ENCODE assay signal across 9 cellular contexts in the genomic region with DNA sequence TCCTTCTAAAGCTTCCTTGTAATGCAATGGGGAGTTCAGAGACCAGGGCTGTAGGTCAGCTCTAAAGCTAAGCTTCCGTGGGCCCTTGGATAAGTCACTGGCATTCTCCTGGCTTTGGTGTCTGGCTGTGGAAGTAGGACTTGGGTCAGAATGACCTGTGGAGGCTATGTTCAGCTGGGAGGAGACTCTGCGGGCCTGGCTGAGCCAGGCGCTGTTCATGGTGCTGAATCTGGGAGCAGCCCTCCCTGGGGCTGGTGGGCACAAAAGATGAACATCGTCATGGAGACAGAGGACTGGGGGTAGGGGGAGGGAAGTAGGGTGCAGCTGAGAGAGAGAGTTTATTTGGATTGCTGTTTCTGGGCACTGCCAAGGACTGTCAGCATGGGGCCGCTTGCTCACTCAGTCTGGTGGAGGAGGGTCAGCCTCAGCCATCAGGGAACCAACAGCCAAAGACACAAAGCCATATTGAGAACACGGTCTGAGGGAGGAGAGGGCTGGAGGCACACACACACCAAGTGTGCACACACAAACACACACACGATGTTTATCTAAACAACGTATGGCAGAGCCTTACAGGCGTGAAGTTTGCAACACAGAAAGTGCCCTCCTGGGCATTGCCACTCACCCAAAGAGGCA.
DNase-seq lines count a peak whose midpoint lies in the region; ATAC-seq, FAIRE-seq and TF ChIP-seq lines count a peak whose summit lies in the region.
"Had no signal": no experiment of that assay in that cellular context is flagged by ENCODE, and none has a peak within 500 bp of the region (broad histone marks: within the 10 kb centered on the region; RNA-seq: fewer than 3 reads in every experiment).

No MANE protein-coding gene starts in this region.

- H3K27me3 Mint-ChIP-seq in CD4-positive, alpha-beta T cell: peaks cover 13% of the 10 kb centered on the region

- ATAC-seq in GM12878 (peak; percentile 42; the same call in 2 of the 3 replicates), GM19328 (IDR thresholded peaks at IDR 0.05; ENCODE audit: unreplicated experiment) (no peak), GM18867 (IDR thresholded peaks at IDR 0.05; ENCODE audit: unreplicated experiment) (no peak)
- no peak for ATAC-seq in CD4-positive, alpha-beta T cell (ENCODE audit: poor library complexity)

- in situ Hi-C loops in GM12878 (cut with MboI): no loop called here

- CTCF ChIA-PET in GM12878 (lab: Yijun Ruan, JAX): no interaction called here
- CTCF ChIA-PET in CD4-positive, alpha-beta T cell (lab: Charles Lee): no interaction called here

- no peaks in the 10 kb centered on the region for H3K4me1 Mint-ChIP-seq in CD4-positive, alpha-beta T cell (ENCODE audit: low read depth)
- H3K4me1 Mint-ChIP-seq: IgD-negative memory B cell had no signal

- no peak for TF ChIP-seq RAD21 in GM12878 (IDR thresholded peaks at IDR 0.05; ENCODE audit: insufficient read depth, low read depth, low read length)

- H3K4me2 ChIP-seq in GM12878 (ENCODE audit: control insufficient read depth, insufficient read depth): no peak overlapping the region

- H3K27me3 ChIP-seq in GM12878 (replicated peaks in 1 of 2; ENCODE audit: control insufficient read depth in 2 of 2, insufficient read depth in 2 of 2, low read length in 1 of 2): no peaks in the 10 kb centered on the region; a peak in 1 of 4 replicates
- no peaks in the 10 kb centered on the region for H3K27me3 ChIP-seq in CD4-positive, alpha-beta T cell (ENCODE audit: control insufficient read depth, insufficient read depth, low read length)

- TF ChIP-seq EP300 in GM12878 (IDR thresholded peaks at IDR 0.05; ENCODE audit: borderline replicate concordance in 1 of 2, control insufficient read depth in 1 of 2, low read depth in 2 of 2, low read length in 2 of 2): no peak

- no peak for TF ChIP-seq CTCF in GM12878 (IDR thresholded peaks at IDR 0.05 in 2 of 3, conservative IDR thresholded peaks at IDR 0.05 in 1 of 3; ENCODE audit: control insufficient read depth in 2 of 3, extremely low read depth in 1 of 3, insufficient read depth in 1 of 3, low read depth in 3 of 3, low read length in 3 of 3)
- TF ChIP-seq CTCF in CD4-positive, alpha-beta T cell (IDR thresholded peaks at IDR 0.05): no peak

- intact Hi-C loops in GM12878 (cut with micrococcal nuclease; ENCODE audit: unreplicated experiment): no loop called here
- intact Hi-C loops in CD4-positive, alpha-beta T cell (cut with DNase I, micrococcal nuclease): no loop called here

- WGBS in GM12878 (ENCODE audit: insufficient coverage, insufficient replicate concordance, low lambda C conversion rate, missing lambda C conversion rate): 19% methylated on average over 9 of the region's 9 CpGs

- TF ChIP-seq POLR2A in GM12878 (IDR thresholded peaks at IDR 0.05; ENCODE audit: low read depth, low read length): no peak

- no peaks in the 10 kb centered on the region for H3K79me2 ChIP-seq in GM12878 (ENCODE audit: control insufficient read depth, insufficient read depth, low read length)

- DNase-seq in ELF-1 (ENCODE audit: low read depth, low spot score) (peak; percentile 76), HuH-7.5 (ENCODE audit: low spot score) (peak; percentile 77), GM12878 (ENCODE audit: low read depth, low spot score) (no peak), lung microvascular endothelial cell (ENCODE audit: low read depth in 2 of 2) (peak; percentile 18 to 42), 8988T (no peak)
- DNase-seq in CD4-positive, alpha-beta T cell: no peak

- H3K27ac ChIP-seq in GM12878 (ENCODE audit: control insufficient read depth, insufficient read depth): no peak overlapping the region
- H3K27ac ChIP-seq in CD4-positive, alpha-beta T cell (ENCODE audit: low read depth, low read length): no peak overlapping the region

- no peak overlapping the region for H3K4me3 ChIP-seq in GM12878

- no peak overlapping the region for H3K4me3 Mint-ChIP-seq in CD4-positive, alpha-beta T cell
- H3K4me3 Mint-ChIP-seq: IgD-negative memory B cell had no signal

- FAIRE-seq in GM12878 (lab: Jason Lieb, UNC): no peak

- no TSS peak for BruUV-seq in GM12878 (replicated peaks; lab: Mats Ljungman, UMichigan)

- no peaks in the 10 kb centered on the region for H3K4me1 ChIP-seq in GM12878 (ENCODE audit: control insufficient read depth, insufficient read depth, low read length)

- no peak overlapping the region for H3K27ac Mint-ChIP-seq in CD4-positive, alpha-beta T cell

- no peaks in the 10 kb centered on the region for H3K9me3 ChIP-seq in GM12878 (replicated peaks; ENCODE audit: control insufficient read depth, insufficient read depth, low read length)
- H3K9me3 ChIP-seq in CD4-positive, alpha-beta T cell (ENCODE audit: control insufficient read depth, low read length): no peaks in the 10 kb centered on the region

- H3K9me3 Mint-ChIP-seq in CD4-positive, alpha-beta T cell: no peaks in the 10 kb centered on the region
- H3K9me3 Mint-ChIP-seq: IgD-negative memory B cell had no signal

- H3K36me3 ChIP-seq in GM12878 (ENCODE audit: control insufficient read depth in 2 of 2, insufficient read depth in 2 of 2, low read length in 1 of 2): no peaks in the 10 kb centered on the region

- SMC1A ChIA-PET in GM12878 (lab: Charles Lee; ENCODE audit: uncharacterized antibody, unreplicated experiment): interaction anchor here (0.6 kb wide), 1 partner anchor 118 kb away, joined by 3 read pairs; no protein-coding TSS in a partner anchor

- RAD21 ChIA-PET in GM12878 (lab: Charles Lee; ENCODE audit: unreplicated experiment): no interaction called here

- POLR2A ChIA-PET in GM12878 (lab: Charles Lee): no interaction called here
- POLR2A ChIA-PET in CD4-positive, alpha-beta T cell (lab: Charles Lee): no interaction called here

- no peak overlapping the region for H3K9ac ChIP-seq in GM12878 (ENCODE audit: control insufficient read depth, insufficient read depth, low read length)

- no peak overlapping the region for H2AFZ ChIP-seq in GM12878 (ENCODE audit: control insufficient read depth, low read depth, low read length)

- H3K36me3 Mint-ChIP-seq in CD4-positive, alpha-beta T cell (ENCODE audit: low read depth): no peaks in the 10 kb centered on the region
- H3K36me3 Mint-ChIP-seq: IgD-negative memory B cell had no signal

- no peaks in the 10 kb centered on the region for H4K20me1 ChIP-seq in GM12878 (ENCODE audit: control insufficient read depth, insufficient read depth)

TF ChIP-seq in GM12878, 131 proteins besides CTCF, POLR2A, EP300 and RAD21:
- TF ChIP-seq, protein P1, sequence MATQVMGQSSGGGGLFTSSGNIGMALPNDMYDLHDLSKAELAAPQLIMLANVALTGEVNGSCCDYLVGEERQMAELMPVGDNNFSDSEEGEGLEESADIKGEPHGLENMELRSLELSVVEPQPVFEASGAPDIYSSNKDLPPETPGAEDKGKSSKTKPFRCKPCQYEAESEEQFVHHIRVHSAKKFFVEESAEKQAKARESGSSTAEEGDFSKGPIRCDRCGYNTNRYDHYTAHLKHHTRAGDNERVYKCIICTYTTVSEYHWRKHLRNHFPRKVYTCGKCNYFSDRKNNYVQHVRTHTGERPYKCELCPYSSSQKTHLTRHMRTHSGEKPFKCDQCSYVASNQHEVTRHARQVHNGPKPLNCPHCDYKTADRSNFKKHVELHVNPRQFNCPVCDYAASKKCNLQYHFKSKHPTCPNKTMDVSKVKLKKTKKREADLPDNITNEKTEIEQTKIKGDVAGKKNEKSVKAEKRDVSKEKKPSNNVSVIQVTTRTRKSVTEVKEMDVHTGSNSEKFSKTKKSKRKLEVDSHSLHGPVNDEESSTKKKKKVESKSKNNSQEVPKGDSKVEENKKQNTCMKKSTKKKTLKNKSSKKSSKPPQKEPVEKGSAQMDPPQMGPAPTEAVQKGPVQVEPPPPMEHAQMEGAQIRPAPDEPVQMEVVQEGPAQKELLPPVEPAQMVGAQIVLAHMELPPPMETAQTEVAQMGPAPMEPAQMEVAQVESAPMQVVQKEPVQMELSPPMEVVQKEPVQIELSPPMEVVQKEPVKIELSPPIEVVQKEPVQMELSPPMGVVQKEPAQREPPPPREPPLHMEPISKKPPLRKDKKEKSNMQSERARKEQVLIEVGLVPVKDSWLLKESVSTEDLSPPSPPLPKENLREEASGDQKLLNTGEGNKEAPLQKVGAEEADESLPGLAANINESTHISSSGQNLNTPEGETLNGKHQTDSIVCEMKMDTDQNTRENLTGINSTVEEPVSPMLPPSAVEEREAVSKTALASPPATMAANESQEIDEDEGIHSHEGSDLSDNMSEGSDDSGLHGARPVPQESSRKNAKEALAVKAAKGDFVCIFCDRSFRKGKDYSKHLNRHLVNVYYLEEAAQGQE (IDR thresholded peaks at IDR 0.05; ENCODE audit: low read depth, low read length): peak; percentile 81
- TF ChIP-seq MYB (IDR thresholded peaks at IDR 0.05; ENCODE audit: borderline replicate concordance, low read depth, low read length) (no peak), POU2F2 (IDR thresholded peaks at IDR 0.05; ENCODE audit: borderline replicate concordance, low read depth, low read length) (no peak), POLR2AphosphoS5 (IDR thresholded peaks at IDR 0.05; ENCODE audit: low read length) (no peak), RAD51 (IDR thresholded peaks at IDR 0.05) (no peak)

Comparison
In these comparisons a context has a peak if more than half of its experiments do, and no peak if none do; other contexts are left out.
1. DNase-seq: peak in ELF-1 (single experiment), HuH-7.5 (single experiment) and lung microvascular endothelial cell (2 of 2); none in GM12878 (single experiment), 8988T (single experiment) and CD4-positive, alpha-beta T cell (0 of 10).